ENCODE assay signal across 11 cellular contexts in genomic region chr10:129920187-129920586, GRCh38. TPM values are rescaled to one million over a fixed set of nuclear protein-coding genes. Genes with fewer than 3 reads are reported as not detected.
"Had no signal": no experiment of that assay in that cellular context is flagged by ENCODE, and none has a peak within 500 bp of the region (broad histone marks: within the 10 kb centered on the region; RNA-seq: fewer than 3 reads in every experiment).

No MANE protein-coding gene starts in this region.

RNA-seq across cellular contexts. Expression of gene EBF3, which starts 43.9 kb away (rescaled TPM):
- total RNA-seq: activated CD4-positive, alpha-beta memory T cell treated with anti-CD3 and anti-CD28 coated beads, Interleukin-2, amount 10 ng/mL, durations not matched to agents 7 days and 5 days; activated CD4-positive, alpha-beta T cell treated with anti-CD3 and anti-CD28 coated beads for 36 hours; activated CD4-positive, alpha-beta T cell treated with anti-CD3 and anti-CD28 coated beads, Interleukin-2, amount 10 ng/mL, durations not matched to agents 7 days and 5 days; activated CD8-positive, alpha-beta memory T cell treated with anti-CD3 and anti-CD28 coated beads, Interleukin-2, amount 10 ng/mL, durations not matched to agents 7 days and 5 days; activated CD8-positive, alpha-beta T cell treated with anti-CD3 and anti-CD28 coated beads, Interleukin-2, amount 10 ng/mL, durations not matched to agents 7 days and 5 days; activated naive CD8-positive, alpha-beta T cell treated with anti-CD3 and anti-CD28 coated beads, Interleukin-2, amount 10 ng/mL, durations not matched to agents 7 days and 5 days; activated T-helper 2 cell treated with anti-CD3 and anti-CD28 coated beads, Interferon-gamma antibody, Interleukin-2, Interleukin-4, amounts not matched to agents 10 μg/mL and 5 μg/mL and 100 μg/mL, durations not matched to agents 14 hours and 24 hours and 36 hours; T-cell; T-helper 1 cell treated with Interleukin-12 subunit alpha and Interleukin-12 subunit beta and Interleukin-4 antibody, amounts not matched to agents 30 ng/mL and 1 ng/mL, for 36 hours; T-helper 17 cell; T-helper 2 cell treated with Interferon-gamma antibody and Interleukin-4, amounts not matched to agents 100 ng/mL and 5 ng/mL, for 36 hours had no signal
